In the genomic region with DNA sequence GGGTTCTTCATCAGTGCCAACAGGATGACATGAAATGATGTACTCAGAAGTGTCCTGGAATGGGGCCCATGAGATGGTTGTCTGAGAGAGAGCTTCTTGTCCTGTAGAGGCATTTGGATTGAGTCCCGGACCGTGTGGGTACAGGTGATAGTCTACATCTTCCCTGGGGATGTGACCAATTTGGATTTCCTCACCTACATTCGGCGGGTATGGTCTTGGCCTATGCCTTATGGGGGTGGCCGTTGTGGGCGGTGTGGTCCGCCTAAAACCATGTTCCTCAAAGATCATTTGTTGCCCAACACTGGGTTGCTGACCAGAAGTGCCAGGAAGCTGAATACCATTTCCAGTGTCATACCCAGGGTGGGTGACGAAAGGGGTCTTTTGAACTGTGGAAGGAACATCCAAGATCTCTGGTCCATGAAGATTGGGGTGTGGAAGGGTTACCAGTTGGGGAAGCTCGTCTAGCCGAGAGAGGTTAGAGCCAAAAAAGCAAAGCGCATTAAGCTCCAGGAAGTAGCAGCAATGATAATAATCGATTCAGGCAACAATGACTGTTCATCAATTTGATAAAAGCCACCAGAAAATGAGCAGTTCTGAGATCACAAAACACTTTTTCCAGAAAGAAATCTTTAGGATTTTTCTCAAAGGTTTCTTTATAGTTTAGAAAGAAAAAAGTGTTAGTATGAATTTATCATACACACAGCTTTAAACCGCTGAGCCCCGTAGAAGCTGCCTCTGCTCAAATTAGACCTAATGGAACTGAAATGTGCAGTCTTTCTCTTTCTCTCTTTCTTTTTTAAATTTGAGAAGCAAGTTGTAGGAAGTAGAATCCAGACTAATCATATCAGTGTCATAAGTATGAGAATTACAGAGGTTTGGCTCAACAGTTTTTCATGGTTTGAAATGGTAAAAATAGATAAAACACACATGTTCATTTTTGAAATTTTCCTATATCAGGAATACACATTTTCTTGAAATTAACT, we compare ENCODE assay signal across 19 cellular contexts.
A peak's percentile ranks its signal among the peaks of the same experiment; 100 is the strongest.
DNase-seq lines count a peak whose midpoint lies in the region; ATAC-seq, FAIRE-seq and TF ChIP-seq lines count a peak whose summit lies in the region.
"Had no signal": no experiment of that assay in that cellular context is flagged by ENCODE, and none has a peak within 500 bp of the region (broad histone marks: within the 10 kb centered on the region; RNA-seq: fewer than 3 reads in every experiment).

No MANE protein-coding gene starts in this region.

- TF ChIP-seq CTCF in astrocyte (IDR thresholded peaks at IDR 0.05; ENCODE audit: insufficient read depth, low read depth, low read length) (no peak), HepG2 (CRISPR knock-in tag; IDR thresholded peaks at IDR 0.05) (no peak), sigmoid colon (IDR thresholded peaks at IDR 0.05) (no peak)

- WGBS in HepG2 (ENCODE audit: low lambda C conversion rate) = 96% methylated on average over 14 of the region's 14 CpGs
- 92 to 93% methylated on average over 14 of the region's 14 CpGs for WGBS in sigmoid colon, 2 donors

- in situ Hi-C loops in HepG2 (cut with HindIII; ENCODE audit: extremely low pct_ligation_motif_present, low pct_unique_long_range_greater_than_20kb) = no loop called here

- no peak for TF ChIP-seq RAD21 in HepG2 (CRISPR knock-in tag; IDR thresholded peaks at IDR 0.05)

- H3K4me1 Mint-ChIP-seq in astrocyte (ENCODE audit: low read depth, unreplicated experiment) = peaks cover 47% of the 10 kb centered on the region
- H3K4me1 Mint-ChIP-seq: IgD-negative memory B cell had no signal

- peak overlapping the region; percentile 75 for H3K27ac Mint-ChIP-seq in astrocyte (ENCODE audit: unreplicated experiment)
- H3K27ac Mint-ChIP-seq: CD4-positive, CD25-positive, alpha-beta regulatory T cell; IgD-negative memory B cell had no signal

- H3K4me1 ChIP-seq in astrocyte (ENCODE audit: insufficient read depth, low read length) (peaks cover 12% of the 10 kb centered on the region), HepG2 (ENCODE audit: insufficient read depth, low read length) (no peaks in the 10 kb centered on the region), sigmoid colon (no peaks in the 10 kb centered on the region)

- CTCF ChIA-PET in HepG2 (lab: Yijun Ruan, JAX; ENCODE audit: low intra/inter-chr PET ratio, low total read pairs) = no interaction called here

- H3K9ac ChIP-seq in astrocyte (ENCODE audit: low read length) (no peak overlapping the region), HepG2 (ENCODE audit: insufficient read depth, low read depth, low read length) (no peak overlapping the region)

- BruUV-seq in HepG2 (replicated peaks; lab: Mats Ljungman, UMichigan) = TSS peak; percentile 0

- FAIRE-seq in astrocyte (lab: Jason Lieb, UNC) (no peak), HepG2 (lab: Jason Lieb, UNC) (no peak)

- H3K4me3 ChIP-seq in astrocyte (ENCODE audit: insufficient read depth, low read depth, low read length) (no peak overlapping the region), HepG2 (replicated peaks in 1 of 3; ENCODE audit: insufficient read depth in 1 of 3, low read depth in 2 of 3, low read length in 3 of 3) (no peak overlapping the region), sigmoid colon (no peak overlapping the region)

- H4K20me1 ChIP-seq in astrocyte (ENCODE audit: insufficient read depth, low read length) (peaks cover 100% of the 10 kb centered on the region), HepG2 (ENCODE audit: insufficient read depth, low read length) (peaks cover 9% of the 10 kb centered on the region)

- TF ChIP-seq EP300 in HepG2 (IDR thresholded peaks at IDR 0.05; ENCODE audit: low read depth in 2 of 2, low read length in 2 of 2) = no peak
- no peak for TF ChIP-seq EP300 in HepG2 (CRISPR knock-in tag; IDR thresholded peaks at IDR 0.05; ENCODE audit: borderline replicate concordance)
- no peak for TF ChIP-seq EP300 in sigmoid colon (IDR thresholded peaks at IDR 0.05)

- no peaks in the 10 kb centered on the region for H3K27me3 ChIP-seq in astrocyte (ENCODE audit: insufficient read depth, low read length)
- H3K27me3 ChIP-seq in HepG2 (ENCODE audit: control insufficient read depth in 1 of 2, insufficient read depth in 2 of 2, low read length in 2 of 2) = no peaks in the 10 kb centered on the region
- H3K27me3 ChIP-seq in sigmoid colon = no peaks in the 10 kb centered on the region

- H3K79me2 ChIP-seq in astrocyte (ENCODE audit: insufficient read depth, low read length) (peaks cover 3% of the 10 kb centered on the region), HepG2 (ENCODE audit: insufficient read depth, low read length) (no peaks in the 10 kb centered on the region)

- peak; percentile 72 for ATAC-seq in GM18870 (IDR thresholded peaks at IDR 0.05; ENCODE audit: unreplicated experiment)
- ATAC-seq in HepG2 = peak; percentile 27
- ATAC-seq in GM21390 (IDR thresholded peaks at IDR 0.05; ENCODE audit: unreplicated experiment) = no peak

- H3K9me3 Mint-ChIP-seq in astrocyte (ENCODE audit: unreplicated experiment) = no peaks in the 10 kb centered on the region

- no peak overlapping the region for H3K4me2 ChIP-seq in astrocyte (ENCODE audit: low read length)
- H3K4me2 ChIP-seq in HepG2 (ENCODE audit: low read depth, low read length) = no peak overlapping the region

- H2AFZ ChIP-seq in astrocyte (ENCODE audit: low read depth, low read length) (no peak overlapping the region), HepG2 (ENCODE audit: low read length) (no peak overlapping the region)

- H3K27ac ChIP-seq in astrocyte (ENCODE audit: low read depth, low read length) (no peak overlapping the region), HepG2 (ENCODE audit: extremely low read length, insufficient read depth, low read length) (no peak overlapping the region), sigmoid colon (peak overlapping the region in 3 of 4 donors; percentile 10 to 35 (median 33))

- peaks cover 52% of the 10 kb centered on the region for H3K36me3 Mint-ChIP-seq in astrocyte (ENCODE audit: low read depth, unreplicated experiment)

- H3K9me3 ChIP-seq in astrocyte (ENCODE audit: insufficient read depth, low read depth, low read length) = no peaks in the 10 kb centered on the region
- H3K9me3 ChIP-seq in HepG2 (ENCODE audit: low read length) = no peaks in the 10 kb centered on the region
- no peaks in the 10 kb centered on the region for H3K9me3 ChIP-seq in sigmoid colon

- POLR2A ChIA-PET in HepG2 (lab: Yijun Ruan, JAX) = interaction anchor here (0.6 to 1.2 kb wide), 2 partner anchors 10 to 231 kb away, joined by 3 to 4 read pairs; no protein-coding TSS in a partner anchor

- intact Hi-C loops in HepG2 (cut with micrococcal nuclease; ENCODE audit: unreplicated experiment) = no loop called here
- intact Hi-C loops in sigmoid colon (cut with DNase I) = no loop called here

- H3K27me3 Mint-ChIP-seq in astrocyte (ENCODE audit: low read depth, unreplicated experiment) = no peaks in the 10 kb centered on the region
- H3K27me3 Mint-ChIP-seq: CD4-positive, CD25-positive, alpha-beta regulatory T cell; IgD-negative memory B cell had no signal

- H3K36me3 ChIP-seq in astrocyte (ENCODE audit: insufficient read depth, low read length) (peaks cover 97% of the 10 kb centered on the region), HepG2 (replicated peaks in 1 of 2; ENCODE audit: control insufficient read depth in 1 of 2, insufficient read depth in 2 of 2, low read length in 2 of 2) (peaks cover 43 to 99% of the 10 kb centered on the region in 2 experiments), sigmoid colon (peaks cover 64 to 100% (median 83%) of the 10 kb centered on the region in 4 donors)

- H3K4me3 Mint-ChIP-seq in astrocyte (ENCODE audit: unreplicated experiment) = peak overlapping the region; percentile 4
- H3K4me3 Mint-ChIP-seq: CD4-positive, CD25-positive, alpha-beta regulatory T cell had no signal

- TF ChIP-seq POLR2A in HepG2 (IDR thresholded peaks at IDR 0.05; ENCODE audit: insufficient read depth in 1 of 2, low read depth in 2 of 2, low read length in 2 of 2) (peak; percentile 18 to 34; a peak in 2 of 4 replicates), sigmoid colon (IDR thresholded peaks at IDR 0.05) (no peak)

- no peak for DNase-seq in astrocyte (ENCODE audit: low read depth)
- DNase-seq in HepG2 (ENCODE audit: low spot score) = no peak
- DNase-seq in sigmoid colon = no peak
- no peak for DNase-seq in NCI-H446 treated with DMSO at 0.1 percent for 48 hours (lab: John Stamatoyannopoulos, UW)
- DNase-seq in NCI-H446 (lab: John Stamatoyannopoulos, UW) = no peak
- DNase-seq in NCI-H82 treated with DMSO at 0.1 percent for 48 hours (lab: John Stamatoyannopoulos, UW; ENCODE audit: unreplicated experiment) = no peak
- DNase-seq: CD4-positive, CD25-positive, alpha-beta regulatory T cell; GOT3; Kasumi-1; NCI-H1105; NCI-H1694 treated with DMSO at 0.1 percent for 48 hours; NCI-H226; NCI-H526 treated with DMSO at 0.1 percent for 48 hours; OCI-M1; RPMI8226; SIG-M5 had no signal

TF ChIP-seq in HepG2, 621 proteins besides CTCF, POLR2A, EP300 and RAD21 (continues in another document):
- TF ChIP-seq RBFOX2 (IDR thresholded peaks at IDR 0.05; ENCODE audit: low read depth, low read length) (0 out of 2 replicates have a peak, but pooled peaks have one; percentile 12), NPAS2 (CRISPR knock-in tag; IDR thresholded peaks at IDR 0.05; ENCODE audit: borderline replicate concordance) (no peak), FLYWCH1 (CRISPR knock-in tag; IDR thresholded peaks at IDR 0.05) (no peak)

Comparison
In these comparisons a context has a peak if more than half of its experiments do, and no peak if none do; other contexts are left out.
1. H3K27ac ChIP-seq: peak in sigmoid colon (3 of 4); none in astrocyte (single experiment) and HepG2 (single experiment).
2. POLR2A ChIP-seq: peak in HepG2 (2 of 2); none in sigmoid colon (0 of 2).